In genomic region chr12:69585189-69586062, GRCh38 we compare ENCODE assay signal across 8 cellular contexts. TPM values are rescaled to one million over a fixed set of nuclear protein-coding genes. Genes with fewer than 3 reads are reported as not detected.
DNase-seq lines count a peak whose midpoint lies in the region; ATAC-seq and TF ChIP-seq lines count a peak whose summit lies in the region.

Gene CCT2 (plus strand): TSS chr12:69585459. CDS start chr12:69585522, 63 bp downstream.

- H3K36me3 Mint-ChIP-seq in activated CD4-positive, alpha-beta T cell treated with anti-CD3 and anti-CD28 coated beads, Interleukin-2, amount 10 ng/mL, durations not matched to agents 24 days and 14 days (ENCODE audit: low read depth), result peaks cover 36% of the 10 kb centered on the region

- H3K4me3 Mint-ChIP-seq in activated CD4-positive, alpha-beta T cell treated with anti-CD3 and anti-CD28 coated beads, Interleukin-2, amount 10 ng/mL, durations not matched to agents 24 days and 14 days, result peak within 1 kb of the TSS; percentile 99

- DNase-seq in NCI-H526 treated with DMSO at 0.1 percent for 48 hours (lab: John Stamatoyannopoulos, UW) (peak; percentile 76), coronary artery (ENCODE audit: low spot score) (peak; percentile 96), left colon (peak; percentile 96 to 98)
- DNase-seq in activated CD4-positive, alpha-beta T cell treated with anti-CD3 and anti-CD28 coated beads, Interleukin-2, amount 10 ng/mL, durations not matched to agents 24 days and 14 days, result peak; percentile 99
- DNase-seq in stimulated activated CD4-positive, alpha-beta T cell treated with anti-CD3 and anti-CD28 coated beads, Interleukin-1b, Interleukin-23, amount 100 ng/mL, for 48 hours, result peak; percentile 97

- peak within 1 kb of the TSS; percentile 95 for H3K27ac ChIP-seq in C4-2B
- peak within 1 kb of the TSS; percentile 78 to 90 for H3K27ac ChIP-seq in coronary artery

- intact Hi-C loops in activated CD4-positive, alpha-beta T cell treated with anti-CD3 and anti-CD28 coated beads, Interleukin-2, amount 10 ng/mL, durations not matched to agents 24 days and 14 days (cut with micrococcal nuclease), result loop anchor here (1.0 to 5.0 kb wide), 7 partner anchors 115 to 778 kb away; partner anchors contain the start of genes CNOT2, FRS2, MDM2 and RAB3IP
- intact Hi-C loops in left colon (cut with DNase I, micrococcal nuclease), result no loop called here

- H3K9me3 Mint-ChIP-seq in activated CD4-positive, alpha-beta T cell treated with anti-CD3 and anti-CD28 coated beads, Interleukin-2, amount 10 ng/mL, durations not matched to agents 24 days and 14 days, result no peaks in the 10 kb centered on the region

- peaks cover 14% of the 10 kb centered on the region for H3K4me1 Mint-ChIP-seq in activated CD4-positive, alpha-beta T cell treated with anti-CD3 and anti-CD28 coated beads, Interleukin-2, amount 10 ng/mL, durations not matched to agents 24 days and 14 days

- ATAC-seq in GM19328 (IDR thresholded peaks at IDR 0.05; ENCODE audit: unreplicated experiment) (peak; percentile 97), HG03520 (IDR thresholded peaks at IDR 0.05; ENCODE audit: unreplicated experiment) (peak; percentile 91), left colon (peak; percentile 99)

- peak within 1 kb of the TSS; percentile 98 for H3K4me3 ChIP-seq in coronary artery

- peak within 1 kb of the TSS; percentile 99 for H3K27ac Mint-ChIP-seq in activated CD4-positive, alpha-beta T cell treated with anti-CD3 and anti-CD28 coated beads, Interleukin-2, amount 10 ng/mL, durations not matched to agents 24 days and 14 days

- no peaks in the 10 kb centered on the region for H3K27me3 Mint-ChIP-seq in activated CD4-positive, alpha-beta T cell treated with anti-CD3 and anti-CD28 coated beads, Interleukin-2, amount 10 ng/mL, durations not matched to agents 24 days and 14 days

- TF ChIP-seq CTCF in C4-2B (conservative IDR thresholded peaks at IDR 0.05) (peak; percentile 40), coronary artery (IDR thresholded peaks at IDR 0.05) (no peak)

RNA-seq across cellular contexts. Expression of gene CCT2, which starts in this region (rescaled TPM):
- 490 and 511 TPM in 2 replicates for total RNA-seq in activated CD4-positive, alpha-beta T cell treated with anti-CD3 and anti-CD28 coated beads, Interleukin-2, amount 10 ng/mL, durations not matched to agents 24 days and 14 days
- total RNA-seq in left colon, result 100 to 1,000 TPM in 1 of 2 donors, 10 to 100 TPM in 1; 95.7 to 108 TPM

Comparison
In these comparisons a context has a peak if more than half of its experiments do, and no peak if none do; other contexts are left out.
1. Peak in every context shown above with its lines: DNase-seq, ATAC-seq, H3K4me3 ChIP-seq and H3K27ac ChIP-seq.